In the genomic region with DNA sequence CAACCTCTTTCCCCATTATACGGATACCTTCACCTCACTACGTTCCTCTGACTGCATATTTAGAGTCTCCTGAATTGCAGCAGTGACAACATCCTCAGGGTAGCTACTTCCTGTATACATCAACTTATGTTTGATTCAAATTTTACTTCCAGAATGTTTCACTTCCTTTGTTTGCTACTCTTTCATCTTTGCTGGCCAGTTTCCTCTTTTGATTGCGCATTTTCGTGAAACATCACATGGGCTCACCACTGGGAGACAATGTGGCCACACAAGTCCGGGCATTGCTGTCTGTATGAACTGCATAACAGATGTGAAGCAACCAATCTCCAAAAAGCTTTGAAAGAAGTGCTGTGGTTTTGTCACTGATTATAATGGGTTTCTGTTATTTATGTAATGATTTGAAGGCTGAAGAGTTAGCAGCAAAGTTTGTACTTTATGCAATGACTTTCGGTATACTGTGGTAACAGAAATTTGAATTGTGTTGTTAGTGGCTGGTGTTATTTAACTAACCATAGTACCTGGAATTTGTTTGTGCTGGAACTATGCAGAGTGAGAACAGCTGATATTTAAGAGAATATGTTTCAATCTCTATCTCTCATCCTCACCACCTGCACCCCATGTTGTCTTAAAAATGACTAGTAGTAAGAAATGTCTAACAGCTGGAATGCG, we compare ENCODE assay signal across 8 cellular contexts.
DNase-seq lines count a peak whose midpoint lies in the region; ATAC-seq and TF ChIP-seq lines count a peak whose summit lies in the region.

No MANE protein-coding gene starts in this region.

- TF ChIP-seq CTCF in DOHH2 (IDR thresholded peaks at IDR 0.05; ENCODE audit: low read depth, low read length, poor library complexity, severe bottlenecking) (no peak), RWPE1 (conservative IDR thresholded peaks at IDR 0.05; ENCODE audit: low read depth) (no peak)

- no peaks in the 10 kb centered on the region for H3F3A ChIP-seq in DOHH2 (ENCODE audit: control insufficient read depth, insufficient read depth)

- peaks cover 13% of the 10 kb centered on the region for H3K4me1 Mint-ChIP-seq in activated naive CD8-positive, alpha-beta T cell treated with anti-CD3 and anti-CD28 coated beads, Interleukin-2, amount 50 U/mL, for 24 hours

- peaks cover 10% of the 10 kb centered on the region for H3K4me1 ChIP-seq in DOHH2 (ENCODE audit: control insufficient read depth, low read length)

- no peaks in the 10 kb centered on the region for H3K79me2 ChIP-seq in DOHH2 (ENCODE audit: control insufficient read depth, low read length)

- no peaks in the 10 kb centered on the region for H4K20me1 ChIP-seq in DOHH2 (ENCODE audit: control insufficient read depth, insufficient read depth, low read depth, low read length)

- POLR2A ChIA-PET in RWPE1 (lab: Yijun Ruan, JAX; ENCODE audit: low non-redundant PET) = no interaction called here

- H3K4me3 Mint-ChIP-seq in activated naive CD8-positive, alpha-beta T cell treated with anti-CD3 and anti-CD28 coated beads, Interleukin-2, amount 50 U/mL, for 24 hours = peak overlapping the region; percentile 10

- CTCF ChIA-PET in RWPE1 (lab: Yijun Ruan, JAX) = interaction anchor here (0.6 kb wide), 1 partner anchor 182 kb away, joined by 3 read pairs; no protein-coding TSS in a partner anchor

- ATAC-seq in GM19463 (IDR thresholded peaks at IDR 0.05; ENCODE audit: unreplicated experiment) = peak; percentile 94
- peak; percentile 90 for ATAC-seq in HG03460 (IDR thresholded peaks at IDR 0.05; ENCODE audit: unreplicated experiment)
- ATAC-seq in activated naive CD8-positive, alpha-beta T cell treated with anti-CD3 and anti-CD28 coated beads, Interleukin-2, amount 50 U/mL, for 24 hours = peak; percentile 59

- DNase-seq in activated naive CD8-positive, alpha-beta T cell treated with anti-CD3 and anti-CD28 coated beads, Interleukin-2, amount 50 U/mL, for 24 hours = no peak
- DNase-seq in midbrain (lab: John Stamatoyannopoulos, UW) = peak; percentile 82
- no peak for DNase-seq in COR-L47 (lab: John Stamatoyannopoulos, UW)
- no peak for DNase-seq in RWPE1 (ENCODE audit: low spot score)
- DNase-seq in GM03348 (ENCODE audit: low spot score) = no peak

- no peaks in the 10 kb centered on the region for H3K9me3 ChIP-seq in DOHH2 (ENCODE audit: control insufficient read depth, insufficient read depth, low read length)

- H3K36me3 Mint-ChIP-seq in activated naive CD8-positive, alpha-beta T cell treated with anti-CD3 and anti-CD28 coated beads, Interleukin-2, amount 50 U/mL, for 24 hours (ENCODE audit: low read depth) = no peaks in the 10 kb centered on the region

- H3K9me2 ChIP-seq in DOHH2 (replicated peaks; ENCODE audit: control insufficient read depth, low read length) = no peaks in the 10 kb centered on the region

- H3K27ac ChIP-seq in DOHH2 (ENCODE audit: low read depth, low read length) = no peak overlapping the region
- H3K27ac ChIP-seq in RWPE1 = no peak overlapping the region

- peak overlapping the region; percentile 33 for H3K4me2 ChIP-seq in DOHH2 (ENCODE audit: low read length)

- 0 out of 2 replicates have a peak, but pooled peaks cover 3% of the 10 kb centered on the region for H3K27me3 ChIP-seq in DOHH2 (ENCODE audit: control insufficient read depth, low read length)

- no peaks in the 10 kb centered on the region for H3K9me3 Mint-ChIP-seq in activated naive CD8-positive, alpha-beta T cell treated with anti-CD3 and anti-CD28 coated beads, Interleukin-2, amount 50 U/mL, for 24 hours

- no peaks in the 10 kb centered on the region for H3K36me3 ChIP-seq in DOHH2 (ENCODE audit: control insufficient read depth, low read length)

- H3K27me3 Mint-ChIP-seq in activated naive CD8-positive, alpha-beta T cell treated with anti-CD3 and anti-CD28 coated beads, Interleukin-2, amount 50 U/mL, for 24 hours = peaks cover 8% of the 10 kb centered on the region

- H3K4me3 ChIP-seq in DOHH2 (ENCODE audit: low read length) = 0 out of 2 replicates have a peak overlapping the region, but pooled peaks have one; percentile 3

- H3K27ac Mint-ChIP-seq in activated naive CD8-positive, alpha-beta T cell treated with anti-CD3 and anti-CD28 coated beads, Interleukin-2, amount 50 U/mL, for 24 hours = no peak overlapping the region
